1 cellular context compared by ENCODE assay signal in genomic region chr3:3196148-3196861, GRCh38.
TF ChIP-seq lines count a peak whose summit lies in the region.

No MANE protein-coding gene starts in this region.

TF ChIP-seq in WTC11, 78 proteins besides CTCF, POLR2A, EP300 and RAD21 (continued from another document):
- TF ChIP-seq FOXP1 (CRISPR knock-in tag; IDR thresholded peaks at IDR 0.05; ENCODE audit: borderline replicate concordance) (no peak), ZNF232 (CRISPR knock-in tag; IDR thresholded peaks at IDR 0.05) (no peak)
- TF ChIP-seq, protein P1, sequence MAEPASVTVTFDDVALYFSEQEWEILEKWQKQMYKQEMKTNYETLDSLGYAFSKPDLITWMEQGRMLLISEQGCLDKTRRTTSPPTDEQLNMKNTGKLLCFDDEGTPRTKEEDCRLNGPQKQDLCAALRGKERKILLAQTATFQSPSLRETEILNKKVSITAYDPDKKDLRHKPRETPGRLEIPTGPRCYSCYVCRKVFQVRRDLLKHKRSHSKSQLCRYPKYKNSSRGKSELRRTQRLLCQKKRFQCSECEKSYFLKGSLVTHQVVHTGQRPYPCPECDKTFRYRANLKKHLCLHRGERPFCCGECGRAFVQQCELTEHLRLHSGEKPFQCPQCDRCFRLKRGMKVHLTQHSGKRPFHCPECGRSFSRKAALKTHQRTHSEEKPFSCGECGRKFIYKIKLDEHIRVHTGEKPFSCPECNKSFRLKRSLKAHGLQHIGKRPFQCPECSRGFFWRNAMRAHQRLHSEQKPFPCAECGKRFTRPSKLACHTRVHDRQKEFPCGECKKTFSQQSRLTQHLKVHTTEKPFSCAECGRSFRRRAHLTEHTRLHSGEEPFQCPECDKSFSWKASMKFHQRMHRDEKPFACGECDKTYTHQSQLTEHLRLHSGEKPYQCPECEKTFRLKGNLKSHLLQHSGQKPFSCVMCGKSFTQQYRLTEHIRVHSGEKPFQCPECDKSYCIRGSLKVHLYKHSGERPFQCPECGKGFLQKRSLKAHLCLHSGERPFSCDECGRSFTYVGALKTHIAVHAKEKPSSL (CRISPR knock-in tag; conservative IDR thresholded peaks at IDR 0.05) = no peak
